Comparison of ENCODE assay signal across 34 cellular contexts in the genomic region with DNA sequence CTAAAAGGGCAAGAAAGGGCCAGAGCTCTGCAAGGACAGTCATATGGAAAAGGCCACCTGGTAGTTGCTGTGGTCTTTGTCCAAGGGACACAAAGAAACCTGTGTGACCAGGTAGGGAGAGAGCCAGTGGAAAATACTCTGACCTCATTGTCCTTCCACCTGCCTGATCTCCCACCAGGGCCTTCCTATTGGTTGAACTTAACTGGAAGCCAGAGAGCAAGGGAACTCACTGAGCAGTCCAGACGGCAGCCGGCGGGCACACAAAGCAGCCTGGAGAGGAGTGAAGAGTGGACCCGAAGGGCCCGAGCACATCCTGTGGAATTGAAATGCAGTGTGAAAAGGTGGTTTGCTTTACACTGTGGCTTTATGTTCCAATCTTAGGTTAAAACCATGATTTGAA.
"Had no signal": no experiment of that assay in that cellular context is flagged by ENCODE, and none has a peak within 500 bp of the region (broad histone marks: within the 10 kb centered on the region; RNA-seq: fewer than 3 reads in every experiment).

No MANE protein-coding gene starts in this region.

- ATAC-seq: activated CD8-positive, alpha-beta T cell treated with anti-CD3 and anti-CD28 coated beads for 36 hours; PC-3; SK-N-SH treated with all-trans-retinoic acid at 6 μM for 48 hours had no signal

- H3K9ac ChIP-seq: KMS-11 had no signal

- H3K4me2 ChIP-seq: KMS-11 had no signal

- H3K9me3 Mint-ChIP-seq: activated CD4-positive, alpha-beta T cell treated with anti-CD3 and anti-CD28 coated beads, Interleukin-2, amount 10 ng/mL, durations not matched to agents 24 days and 14 days had no signal

- H3K4me3 ChIP-seq: ascending aorta, breast epithelium, Peyer's patch had no signal

- H3K27ac Mint-ChIP-seq: activated CD4-positive, alpha-beta T cell treated with anti-CD3 and anti-CD28 coated beads, Interleukin-2, amount 10 ng/mL, durations not matched to agents 24 days and 14 days; activated CD8-positive, alpha-beta T cell treated with anti-CD3 and anti-CD28 coated beads for 36 hours; activated naive CD4-positive, alpha-beta T cell treated with anti-CD3 and anti-CD28 coated beads, Interleukin-2, amount 50 U/mL, for 24 hours; activated naive CD8-positive, alpha-beta T cell treated with anti-CD3 and anti-CD28 coated beads, Interleukin-2, amount 10 ng/mL, durations not matched to agents 7 days and 5 days; activated T-helper 2 cell treated with anti-CD3 and anti-CD28 coated beads, Interferon-gamma antibody, Interleukin-2, Interleukin-4, amounts not matched to agents 10 μg/mL and 5 μg/mL and 100 μg/mL, durations not matched to agents 14 hours and 24 hours and 36 hours had no signal

- H3K9me3 ChIP-seq: Peyer's patch had no signal

- H3K4me1 Mint-ChIP-seq: activated CD4-positive, alpha-beta T cell treated with anti-CD3 and anti-CD28 coated beads, Interleukin-2, amount 10 ng/mL, durations not matched to agents 24 days and 14 days; activated naive CD4-positive, alpha-beta T cell treated with anti-CD3 and anti-CD28 coated beads, Interleukin-2, amount 50 U/mL, for 24 hours; activated naive CD8-positive, alpha-beta T cell treated with anti-CD3 and anti-CD28 coated beads, Interleukin-2, amount 10 ng/mL, durations not matched to agents 7 days and 5 days had no signal

- H3K27me3 ChIP-seq: ascending aorta, breast epithelium, Peyer's patch had no signal

- DNase-seq: activated CD4-positive, alpha-beta T cell treated with anti-CD3 and anti-CD28 coated beads, Interleukin-2, amount 10 ng/mL, durations not matched to agents 24 days and 14 days; activated CD4-positive, alpha-beta T cell treated with anti-CD3 and anti-CD28 coated beads, Interleukin-2, amount 50 U/mL, for 4 hours; activated CD8-positive, alpha-beta T cell treated with anti-CD3 and anti-CD28 coated beads for 36 hours; activated gamma-delta T cell; activated naive CD4-positive, alpha-beta T cell treated with Interleukin-2 at 50 U/mL for 16 hours; activated naive CD8-positive, alpha-beta T cell treated with anti-CD3 and anti-CD28 coated beads, Interleukin-2, amount 10 ng/mL, durations not matched to agents 7 days and 5 days; activated T-cell treated with anti-CD3 and anti-CD28 coated beads, Interleukin-2, amount 50 U/mL, for 1 hour; amygdala; MM.1S; MV-4-11; NCI-H1092; NCI-H1436 treated with DMSO at 0.1 percent for 48 hours; NCI-H187 treated with DMSO at 0.1 percent for 48 hours; NCI-H2081; NCI-H2171 treated with DMSO at 0.1 percent for 48 hours; NCI-H2227 treated with DMSO at 0.1 percent for 48 hours; NCI-H446; NCI-H510A treated with DMSO at 0.1 percent for 48 hours; NCI-H526 treated with DMSO at 0.1 percent for 48 hours; NK-92 treated with Interleukin-12 subunit alpha and Interleukin-12 subunit beta, amount 100 ng/mL, for 24 hours; RPMI8226; SHP77 treated with DMSO at 0.1 percent for 48 hours; SW 1271; T-helper 2 cell; T-helper 9 cell had no signal

- H3K27ac ChIP-seq: ascending aorta, breast epithelium, KMS-11, Peyer's patch, VCaP had no signal

- H3K4me1 ChIP-seq: breast epithelium, Peyer's patch had no signal

- H3K36me3 Mint-ChIP-seq: activated naive CD4-positive, alpha-beta T cell treated with anti-CD3 and anti-CD28 coated beads, Interleukin-2, amount 50 U/mL, for 24 hours; activated naive CD8-positive, alpha-beta T cell treated with anti-CD3 and anti-CD28 coated beads, Interleukin-2, amount 10 ng/mL, durations not matched to agents 7 days and 5 days had no signal

- H3K36me3 ChIP-seq: ascending aorta, breast epithelium, Peyer's patch had no signal

- H3K4me3 Mint-ChIP-seq: activated CD4-positive, alpha-beta T cell treated with anti-CD3 and anti-CD28 coated beads, Interleukin-2, amount 10 ng/mL, durations not matched to agents 24 days and 14 days; activated CD8-positive, alpha-beta T cell treated with anti-CD3 and anti-CD28 coated beads for 36 hours; activated naive CD4-positive, alpha-beta T cell treated with anti-CD3 and anti-CD28 coated beads, Interleukin-2, amount 50 U/mL, for 24 hours; activated naive CD8-positive, alpha-beta T cell treated with anti-CD3 and anti-CD28 coated beads, Interleukin-2, amount 10 ng/mL, durations not matched to agents 7 days and 5 days had no signal

- H3K27me3 Mint-ChIP-seq: activated CD4-positive, alpha-beta T cell treated with anti-CD3 and anti-CD28 coated beads, Interleukin-2, amount 10 ng/mL, durations not matched to agents 24 days and 14 days; activated CD8-positive, alpha-beta T cell treated with anti-CD3 and anti-CD28 coated beads for 36 hours; activated naive CD8-positive, alpha-beta T cell treated with anti-CD3 and anti-CD28 coated beads, Interleukin-2, amount 10 ng/mL, durations not matched to agents 7 days and 5 days had no signal
